ENCODE assay signal across 20 cellular contexts in the genomic region with DNA sequence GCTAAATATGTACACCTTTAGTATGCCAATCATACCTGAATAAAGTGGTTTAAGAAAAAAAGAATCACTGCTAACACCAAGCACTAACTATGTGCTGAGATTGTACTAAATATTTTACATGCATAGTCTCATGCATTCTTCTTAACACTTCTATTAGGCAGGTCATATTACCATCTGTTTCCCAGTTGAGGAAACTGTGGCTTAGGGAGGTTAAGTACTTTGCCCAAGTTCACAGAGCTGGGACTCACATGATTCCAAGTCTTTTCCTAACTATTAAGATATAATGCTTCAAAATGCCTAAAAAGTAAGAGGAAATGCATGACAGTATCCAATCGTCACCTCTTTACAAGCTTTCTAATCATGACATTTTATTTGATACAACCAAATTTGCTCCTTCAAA.
"Had no signal": no experiment of that assay in that cellular context is flagged by ENCODE, and none has a peak within 500 bp of the region (broad histone marks: within the 10 kb centered on the region; RNA-seq: fewer than 3 reads in every experiment).

No MANE protein-coding gene starts in this region.

- H3K9me3 Mint-ChIP-seq: central memory CD8-positive, alpha-beta T cell; immature natural killer cell; naive B cell; nephron had no signal

- ATAC-seq: gastrocnemius medialis, left colon, left ventricle myocardium superior, pancreas, sciatic nerve had no signal

- FAIRE-seq: kidney, pancreas had no signal

- H3K36me3 ChIP-seq: gastrocnemius medialis, pancreas had no signal

- H3K27ac Mint-ChIP-seq: immature natural killer cell, naive B cell, nephron, progenitor cell of endocrine pancreas had no signal

- H3K27me3 Mint-ChIP-seq: central memory CD8-positive, alpha-beta T cell; progenitor cell of endocrine pancreas had no signal

- H3K4me3 ChIP-seq: gastrocnemius medialis, lung, pancreas, skin epidermis, stomach had no signal

- H3K27ac ChIP-seq: gastrocnemius medialis, pancreas, skin epidermis, stomach had no signal

- DNase-seq: gastrocnemius medialis; immature natural killer cell; kidney; left colon; left ventricle myocardium superior; mesendoderm; naive B cell; occipital lobe; pancreas; stimulated activated CD4-positive, alpha-beta T cell treated with anti-CD3 and anti-CD28 coated beads, Interleukin-12 subunit alpha, Interleukin-12 subunit beta, amount 100 ng/mL, for 4 hours; stimulated activated naive CD4-positive, alpha-beta T cell; stomach; substantia nigra; trophoblast cell had no signal

- H3K36me3 Mint-ChIP-seq: naive B cell had no signal

- H3K4me1 ChIP-seq: pancreas had no signal

- H3K9me3 ChIP-seq: gastrocnemius medialis, pancreas, stomach had no signal

- H3K4me3 Mint-ChIP-seq: central memory CD8-positive, alpha-beta T cell; immature natural killer cell; naive B cell; nephron had no signal

- H3K27me3 ChIP-seq: gastrocnemius medialis, pancreas, stomach had no signal
